Comparison of ENCODE assay signal across 28 cellular contexts in genomic region chr2:134288814-134289213, GRCh38. TPM values are rescaled to one million over a fixed set of nuclear protein-coding genes. Genes with fewer than 3 reads are reported as not detected.
DNase-seq lines count a peak whose midpoint lies in the region; ATAC-seq lines count a peak whose summit lies in the region.
"Had no signal": no experiment of that assay in that cellular context is flagged by ENCODE, and none has a peak within 500 bp of the region (broad histone marks: within the 10 kb centered on the region; RNA-seq: fewer than 3 reads in every experiment).

No MANE protein-coding gene starts in this region.

- intact Hi-C loops in left colon (cut with DNase I, micrococcal nuclease), result no loop called here

- H3K4me1 ChIP-seq in effector memory CD4-positive, alpha-beta T cell (ENCODE audit: control insufficient read depth, insufficient read depth, low read length, poor library complexity, severe bottlenecking), result peaks cover 70% of the 10 kb centered on the region
- peaks cover 37% of the 10 kb centered on the region for H3K4me1 ChIP-seq in thymus (ENCODE audit: control insufficient read depth, insufficient read depth, low read length)
- H3K4me1 ChIP-seq: A549, Caco-2, gastrocnemius medialis, prostate gland, vagina had no signal

- H3K9me3 ChIP-seq in KOPT-K1 (ENCODE audit: insufficient read depth, low read length, poor library complexity, severe bottlenecking), result no peaks in the 10 kb centered on the region
- H3K9me3 ChIP-seq in effector memory CD4-positive, alpha-beta T cell (ENCODE audit: control insufficient read depth, low read length), result no peaks in the 10 kb centered on the region
- H3K9me3 ChIP-seq in thymus (ENCODE audit: control insufficient read depth), result no peaks in the 10 kb centered on the region
- H3K9me3 ChIP-seq: A549, adrenal gland, body of pancreas, Caco-2, gastrocnemius medialis, prostate gland, sigmoid colon, SK-N-SH, thyroid gland, vagina had no signal

- WGBS in thymus, result 95% methylated on average over 3 of the region's 3 CpGs

- no peak overlapping the region for H3K4me3 ChIP-seq in effector memory CD4-positive, alpha-beta T cell (ENCODE audit: insufficient read depth, low read depth, low read length, poor library complexity, severe bottlenecking)
- H3K4me3 ChIP-seq in thymus (ENCODE audit: low read length), result no peak overlapping the region
- H3K4me3 ChIP-seq: A549, adrenal gland, body of pancreas, gastrocnemius medialis, GM23248, hepatocyte, prostate gland, sigmoid colon, thyroid gland, vagina had no signal

- H3K36me3 ChIP-seq in KOPT-K1 (ENCODE audit: insufficient read depth, low read length) (no peaks in the 10 kb centered on the region), thymus (ENCODE audit: control insufficient read depth, insufficient read depth) (no peaks in the 10 kb centered on the region)
- H3K36me3 ChIP-seq in effector memory CD4-positive, alpha-beta T cell (ENCODE audit: control insufficient read depth, insufficient read depth, low read length), result no peaks in the 10 kb centered on the region
- H3K36me3 ChIP-seq: adrenal gland, gastrocnemius medialis, prostate gland, sigmoid colon, thyroid gland, vagina had no signal

- peak; percentile 36 for DNase-seq in activated gamma-delta T cell treated with Interleukin-2 at 50 U/mL for 16 hours
- DNase-seq in activated gamma-delta T cell (lab: John Stamatoyannopoulos, UW), result no peak
- DNase-seq in effector memory CD4-positive, alpha-beta T cell, result no peak
- no peak for DNase-seq in left colon
- DNase-seq in NCI-H1092 treated with DMSO at 0.1 percent for 48 hours (lab: John Stamatoyannopoulos, UW), result no peak
- DNase-seq: AML-193, Caco-2, cerebellar nuclear complex, GM23248, HFFc6, left cardiac atrium, mesendoderm, NCI-H1048, NCI-H524 treated with DMSO at 0.1 percent for 48 hours, sigmoid colon, SK-N-SH had no signal

- ATAC-seq in left colon (no peak), HG03565 (IDR thresholded peaks at IDR 0.05; ENCODE audit: unreplicated experiment) (no peak)
- ATAC-seq: A549, body of pancreas, gastrocnemius medialis had no signal

- no peaks in the 10 kb centered on the region for H3K27me3 ChIP-seq in effector memory CD4-positive, alpha-beta T cell (replicated peaks; ENCODE audit: control insufficient read depth, insufficient read depth, low read length, poor library complexity, severe bottlenecking)
- no peaks in the 10 kb centered on the region for H3K27me3 ChIP-seq in thymus (ENCODE audit: control insufficient read depth, insufficient read depth)
- H3K27me3 ChIP-seq: adrenal gland, body of pancreas, gastrocnemius medialis, hepatocyte, sigmoid colon, thyroid gland, vagina had no signal

- H3K27ac ChIP-seq in KOPT-K1 (ENCODE audit: low read depth, low read length, poor library complexity, severe bottlenecking) (peak overlapping the region; percentile 79), thymus (ENCODE audit: low read depth) (peak overlapping the region; percentile 42)
- peak overlapping the region; percentile 61 for H3K27ac ChIP-seq in effector memory CD4-positive, alpha-beta T cell (ENCODE audit: insufficient read depth, low read length, poor library complexity, severe bottlenecking)
- H3K27ac ChIP-seq: A549, adrenal gland, body of pancreas, gastrocnemius medialis, GM23248, hepatocyte, prostate gland, RWPE1, sigmoid colon, thyroid gland, vagina had no signal

RNA-seq across cellular contexts. Expression of gene MGAT5, which starts 34.9 kb away (rescaled TPM):
- 8.8 TPM for polyA plus RNA-seq in thymus
- 10 to 100 TPM; 62.1 to 93.6 TPM for total RNA-seq in left colon
